ENCODE assay signal across 1 cellular context in genomic region chr20:64030371-64031134, GRCh38.
TF ChIP-seq lines count a peak whose summit lies in the region.

No MANE protein-coding gene starts in this region.

TF ChIP-seq in HEK293, 187 proteins besides CTCF, POLR2A, EP300 and RAD21 (continued from another document and continues in another):
- TF ChIP-seq, protein P1, sequence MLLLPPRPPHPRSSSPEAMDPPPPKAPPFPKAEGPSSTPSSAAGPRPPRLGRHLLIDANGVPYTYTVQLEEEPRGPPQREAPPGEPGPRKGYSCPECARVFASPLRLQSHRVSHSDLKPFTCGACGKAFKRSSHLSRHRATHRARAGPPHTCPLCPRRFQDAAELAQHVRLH (tag by site-specific recombination; IDR thresholded peaks at IDR 0.05), result peak; percentile 96
- TF ChIP-seq ZSCAN16 (tag by site-specific recombination; IDR thresholded peaks at IDR 0.05) (no peak), HOXA7 (CRISPR knock-in tag; IDR thresholded peaks at IDR 0.05; ENCODE audit: borderline replicate concordance) (no peak), ZNF658 (tag by site-specific recombination; IDR thresholded peaks at IDR 0.05) (no peak), GLI4 (tag by site-specific recombination; IDR thresholded peaks at IDR 0.05) (no peak), ZNF416 (tag by site-specific recombination; IDR thresholded peaks at IDR 0.05) (no peak), ZBTB8A (tag by site-specific recombination; IDR thresholded peaks at IDR 0.05) (peak; percentile 68), ZNF423 (tag by site-specific recombination; IDR thresholded peaks at IDR 0.05) (peak; percentile 83; the same call in 1 of the 2 replicates), ZFP69B (tag by site-specific recombination; IDR thresholded peaks at IDR 0.05) (0 out of 2 replicates have a peak, but pooled peaks have one; percentile 29), ZNF701 (tag by site-specific recombination; IDR thresholded peaks at IDR 0.05) (no peak), ZNF354C (tag by site-specific recombination; IDR thresholded peaks at IDR 0.05; ENCODE audit: borderline replicate concordance, low read depth) (no peak), PRDM10 (tag by site-specific recombination; IDR thresholded peaks at IDR 0.05) (no peak), ZNF19 (tag by site-specific recombination; IDR thresholded peaks at IDR 0.05; ENCODE audit: low read depth) (0 out of 2 replicates have a peak, but pooled peaks have one; percentile 13), MYNN (tag by site-specific recombination; IDR thresholded peaks at IDR 0.05; ENCODE audit: borderline replicate concordance) (no peak), ZNF530 (tag by site-specific recombination; IDR thresholded peaks at IDR 0.05; ENCODE audit: low read depth) (no peak), IKZF3 (tag by site-specific recombination; IDR thresholded peaks at IDR 0.05) (peak; percentile 58), ZNF558 (tag by site-specific recombination; IDR thresholded peaks at IDR 0.05) (no peak), HIC1 (tag by site-specific recombination; IDR thresholded peaks at IDR 0.05) (no peak), OSR2 (tag by site-specific recombination; IDR thresholded peaks at IDR 0.05) (peak; percentile 99), ZNF571 (tag by site-specific recombination; IDR thresholded peaks at IDR 0.05) (no peak), ZNF529 (tag by site-specific recombination; IDR thresholded peaks at IDR 0.05; ENCODE audit: insufficient replicate concordance) (no peak), ZNF114 (tag by site-specific recombination; IDR thresholded peaks at IDR 0.05) (no peak), ZFP3 (tag by site-specific recombination; IDR thresholded peaks at IDR 0.05; ENCODE audit: low read depth) (no peak), BCL11B (tag by site-specific recombination; IDR thresholded peaks at IDR 0.05; ENCODE audit: low read depth) (no peak), ZNF280C (tag by site-specific recombination; IDR thresholded peaks at IDR 0.05) (no peak), ZSCAN5A (tag by site-specific recombination; IDR thresholded peaks at IDR 0.05) (no peak), ZNF600 (tag by site-specific recombination; IDR thresholded peaks at IDR 0.05) (no peak), KLF1 (tag by site-specific recombination; IDR thresholded peaks at IDR 0.05) (peak; percentile 88), GLIS1 (tag by site-specific recombination; IDR thresholded peaks at IDR 0.05) (peak; percentile 99), ZNF791 (tag by site-specific recombination; IDR thresholded peaks at IDR 0.05) (no peak), ZNF121 (tag by site-specific recombination; IDR thresholded peaks at IDR 0.05) (no peak; the same call in 1 of the 2 replicates), ZNF366 (tag by site-specific recombination; conservative IDR thresholded peaks at IDR 0.05) (0 out of 2 replicates have a peak, but pooled peaks have one; percentile 44)
- TF ChIP-seq, protein P2, sequence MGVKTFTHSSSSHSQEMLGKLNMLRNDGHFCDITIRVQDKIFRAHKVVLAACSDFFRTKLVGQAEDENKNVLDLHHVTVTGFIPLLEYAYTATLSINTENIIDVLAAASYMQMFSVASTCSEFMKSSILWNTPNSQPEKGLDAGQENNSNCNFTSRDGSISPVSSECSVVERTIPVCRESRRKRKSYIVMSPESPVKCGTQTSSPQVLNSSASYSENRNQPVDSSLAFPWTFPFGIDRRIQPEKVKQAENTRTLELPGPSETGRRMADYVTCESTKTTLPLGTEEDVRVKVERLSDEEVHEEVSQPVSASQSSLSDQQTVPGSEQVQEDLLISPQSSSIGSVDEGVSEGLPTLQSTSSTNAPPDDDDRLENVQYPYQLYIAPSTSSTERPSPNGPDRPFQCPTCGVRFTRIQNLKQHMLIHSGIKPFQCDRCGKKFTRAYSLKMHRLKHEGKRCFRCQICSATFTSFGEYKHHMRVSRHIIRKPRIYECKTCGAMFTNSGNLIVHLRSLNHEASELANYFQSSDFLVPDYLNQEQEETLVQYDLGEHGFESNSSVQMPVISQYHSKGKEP (tag by site-specific recombination; IDR thresholded peaks at IDR 0.05), result 0 out of 2 replicates have a peak, but pooled peaks have one; percentile 29
- TF ChIP-seq, protein P3, sequence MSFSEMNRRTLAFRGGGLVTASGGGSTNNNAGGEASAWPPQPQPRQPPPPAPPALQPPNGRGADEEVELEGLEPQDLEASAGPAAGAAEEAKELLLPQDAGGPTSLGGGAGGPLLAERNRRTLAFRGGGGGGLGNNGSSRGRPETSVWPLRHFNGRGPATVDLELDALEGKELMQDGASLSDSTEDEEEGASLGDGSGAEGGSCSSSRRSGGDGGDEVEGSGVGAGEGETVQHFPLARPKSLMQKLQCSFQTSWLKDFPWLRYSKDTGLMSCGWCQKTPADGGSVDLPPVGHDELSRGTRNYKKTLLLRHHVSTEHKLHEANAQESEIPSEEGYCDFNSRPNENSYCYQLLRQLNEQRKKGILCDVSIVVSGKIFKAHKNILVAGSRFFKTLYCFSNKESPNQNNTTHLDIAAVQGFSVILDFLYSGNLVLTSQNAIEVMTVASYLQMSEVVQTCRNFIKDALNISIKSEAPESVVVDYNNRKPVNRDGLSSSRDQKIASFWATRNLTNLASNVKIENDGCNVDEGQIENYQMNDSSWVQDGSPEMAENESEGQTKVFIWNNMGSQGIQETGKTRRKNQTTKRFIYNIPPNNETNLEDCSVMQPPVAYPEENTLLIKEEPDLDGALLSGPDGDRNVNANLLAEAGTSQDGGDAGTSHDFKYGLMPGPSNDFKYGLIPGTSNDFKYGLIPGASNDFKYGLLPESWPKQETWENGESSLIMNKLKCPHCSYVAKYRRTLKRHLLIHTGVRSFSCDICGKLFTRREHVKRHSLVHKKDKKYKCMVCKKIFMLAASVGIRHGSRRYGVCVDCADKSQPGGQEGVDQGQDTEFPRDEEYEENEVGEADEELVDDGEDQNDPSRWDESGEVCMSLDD (tag by site-specific recombination; IDR thresholded peaks at IDR 0.05), result no peak
- TF ChIP-seq, protein P4, sequence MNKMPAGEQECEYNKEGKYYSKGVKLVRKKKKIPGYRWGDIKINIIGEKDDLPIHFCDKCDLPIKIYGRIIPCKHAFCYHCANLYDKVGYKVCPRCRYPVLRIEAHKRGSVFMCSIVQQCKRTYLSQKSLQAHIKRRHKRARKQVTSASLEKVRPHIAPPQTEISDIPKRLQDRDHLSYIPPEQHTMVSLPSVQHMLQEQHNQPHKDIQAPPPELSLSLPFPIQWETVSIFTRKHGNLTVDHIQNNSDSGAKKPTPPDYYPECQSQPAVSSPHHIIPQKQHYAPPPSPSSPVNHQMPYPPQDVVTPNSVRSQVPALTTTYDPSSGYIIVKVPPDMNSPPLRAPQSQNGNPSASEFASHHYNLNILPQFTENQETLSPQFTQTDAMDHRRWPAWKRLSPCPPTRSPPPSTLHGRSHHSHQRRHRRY (tag by site-specific recombination; IDR thresholded peaks at IDR 0.05), result no peak
- TF ChIP-seq, protein P5, sequence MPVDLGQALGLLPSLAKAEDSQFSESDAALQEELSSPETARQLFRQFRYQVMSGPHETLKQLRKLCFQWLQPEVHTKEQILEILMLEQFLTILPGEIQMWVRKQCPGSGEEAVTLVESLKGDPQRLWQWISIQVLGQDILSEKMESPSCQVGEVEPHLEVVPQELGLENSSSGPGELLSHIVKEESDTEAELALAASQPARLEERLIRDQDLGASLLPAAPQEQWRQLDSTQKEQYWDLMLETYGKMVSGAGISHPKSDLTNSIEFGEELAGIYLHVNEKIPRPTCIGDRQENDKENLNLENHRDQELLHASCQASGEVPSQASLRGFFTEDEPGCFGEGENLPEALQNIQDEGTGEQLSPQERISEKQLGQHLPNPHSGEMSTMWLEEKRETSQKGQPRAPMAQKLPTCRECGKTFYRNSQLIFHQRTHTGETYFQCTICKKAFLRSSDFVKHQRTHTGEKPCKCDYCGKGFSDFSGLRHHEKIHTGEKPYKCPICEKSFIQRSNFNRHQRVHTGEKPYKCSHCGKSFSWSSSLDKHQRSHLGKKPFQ (tag by site-specific recombination; IDR thresholded peaks at IDR 0.05), result peak; percentile 81
- TF ChIP-seq, protein P6, sequence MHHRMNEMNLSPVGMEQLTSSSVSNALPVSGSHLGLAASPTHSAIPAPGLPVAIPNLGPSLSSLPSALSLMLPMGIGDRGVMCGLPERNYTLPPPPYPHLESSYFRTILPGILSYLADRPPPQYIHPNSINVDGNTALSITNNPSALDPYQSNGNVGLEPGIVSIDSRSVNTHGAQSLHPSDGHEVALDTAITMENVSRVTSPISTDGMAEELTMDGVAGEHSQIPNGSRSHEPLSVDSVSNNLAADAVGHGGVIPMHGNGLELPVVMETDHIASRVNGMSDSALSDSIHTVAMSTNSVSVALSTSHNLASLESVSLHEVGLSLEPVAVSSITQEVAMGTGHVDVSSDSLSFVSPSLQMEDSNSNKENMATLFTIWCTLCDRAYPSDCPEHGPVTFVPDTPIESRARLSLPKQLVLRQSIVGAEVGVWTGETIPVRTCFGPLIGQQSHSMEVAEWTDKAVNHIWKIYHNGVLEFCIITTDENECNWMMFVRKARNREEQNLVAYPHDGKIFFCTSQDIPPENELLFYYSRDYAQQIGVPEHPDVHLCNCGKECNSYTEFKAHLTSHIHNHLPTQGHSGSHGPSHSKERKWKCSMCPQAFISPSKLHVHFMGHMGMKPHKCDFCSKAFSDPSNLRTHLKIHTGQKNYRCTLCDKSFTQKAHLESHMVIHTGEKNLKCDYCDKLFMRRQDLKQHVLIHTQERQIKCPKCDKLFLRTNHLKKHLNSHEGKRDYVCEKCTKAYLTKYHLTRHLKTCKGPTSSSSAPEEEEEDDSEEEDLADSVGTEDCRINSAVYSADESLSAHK (tag by site-specific recombination; IDR thresholded peaks at IDR 0.05), result peak; percentile 83
- TF ChIP-seq, protein P7, sequence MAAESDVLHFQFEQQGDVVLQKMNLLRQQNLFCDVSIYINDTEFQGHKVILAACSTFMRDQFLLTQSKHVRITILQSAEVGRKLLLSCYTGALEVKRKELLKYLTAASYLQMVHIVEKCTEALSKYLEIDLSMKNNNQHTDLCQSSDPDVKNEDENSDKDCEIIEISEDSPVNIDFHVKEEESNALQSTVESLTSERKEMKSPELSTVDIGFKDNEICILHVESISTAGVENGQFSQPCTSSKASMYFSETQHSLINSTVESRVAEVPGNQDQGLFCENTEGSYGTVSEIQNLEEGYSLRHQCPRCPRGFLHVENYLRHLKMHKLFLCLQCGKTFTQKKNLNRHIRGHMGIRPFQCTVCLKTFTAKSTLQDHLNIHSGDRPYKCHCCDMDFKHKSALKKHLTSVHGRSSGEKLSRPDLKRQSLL (tag by site-specific recombination; IDR thresholded peaks at IDR 0.05), result no peak
